Comparison of ENCODE assay signal across 12 cellular contexts in genomic region chr17:77163521-77164280, GRCh38. TPM values are rescaled to one million over a fixed set of nuclear protein-coding genes. Genes with fewer than 3 reads are reported as not detected.
DNase-seq lines count a peak whose midpoint lies in the region; ATAC-seq and TF ChIP-seq lines count a peak whose summit lies in the region.
"Had no signal": no experiment of that assay in that cellular context is flagged by ENCODE, and none has a peak within 500 bp of the region (broad histone marks: within the 10 kb centered on the region; RNA-seq: fewer than 3 reads in every experiment).

No MANE protein-coding gene starts in this region.

- H2BK5ac ChIP-seq in mesenchymal stem cell (ENCODE audit: low read depth, low read length, poor library complexity, severe bottlenecking) = no peak overlapping the region

- H3K4me1 ChIP-seq in adrenal gland (replicated peaks in 1 of 2) (peaks cover 68 to 76% of the 10 kb centered on the region in 2 donors), mesenchymal stem cell (ENCODE audit: control insufficient read depth, insufficient read depth, low read depth, low read length) (peaks cover 19% of the 10 kb centered on the region)

- no peak overlapping the region for H2BK120ac ChIP-seq in mesenchymal stem cell (ENCODE audit: low read depth, low read length)

- WGBS in adrenal gland, 4 donors = 44 to 51% (median 46%) methylated on average over 16 to 17 of the region's 17 CpGs
- 88% methylated on average over 17 of the region's 17 CpGs for WGBS in mesenchymal stem cell

- H3K27ac Mint-ChIP-seq in activated CD4-positive, alpha-beta T cell treated with anti-CD3 and anti-CD28 coated beads, Interleukin-2, amount 10 ng/mL, durations not matched to agents 7 days and 5 days = peak overlapping the region; percentile 14

- H2BK12ac ChIP-seq in mesenchymal stem cell (ENCODE audit: low read length in 2 of 2) = peak overlapping the region in 1 of 2 experiments; percentile 23

- peak overlapping the region in 1 of 2 experiments; percentile 18 for H3K18ac ChIP-seq in mesenchymal stem cell (ENCODE audit: low read depth in 1 of 2, low read length in 2 of 2)

- H3K14ac ChIP-seq in mesenchymal stem cell (ENCODE audit: low read length in 2 of 2) = peak overlapping the region in 1 of 2 experiments; percentile 57

- intact Hi-C loops in adrenal gland (cut with DNase I) = no loop called here

- no peak for ATAC-seq in HG02642 (IDR thresholded peaks at IDR 0.05; ENCODE audit: poor library complexity, unreplicated experiment)
- ATAC-seq: stimulated activated effector memory CD8-positive, alpha-beta T cell treated with anti-CD3 and anti-CD28 coated beads, Interleukin-12 subunit alpha, Interleukin-12 subunit beta, amount 100 ng/mL, for 72 hours had no signal

- no peak for TF ChIP-seq POLR2A in adrenal gland (IDR thresholded peaks at IDR 0.05)

- CTCF ChIA-PET in activated CD4-positive, alpha-beta T cell treated with anti-CD3 and anti-CD28 coated beads, Interleukin-2, amount 10 ng/mL, durations not matched to agents 7 days and 5 days (lab: Charles Lee) = interaction anchor here (1.2 kb wide), 1 partner anchor 10 kb away, joined by 3 read pairs; no protein-coding TSS in a partner anchor

- peaks cover 0 to 15% (median 0%) of the 10 kb centered on the region in 3 donors for H3K9me3 ChIP-seq in adrenal gland (replicated peaks in 1 of 3)
- peaks cover 13% of the 10 kb centered on the region for H3K9me3 ChIP-seq in mesenchymal stem cell (ENCODE audit: control insufficient read depth, low read length)

- H3K9me3 Mint-ChIP-seq in activated CD4-positive, alpha-beta T cell treated with anti-CD3 and anti-CD28 coated beads, Interleukin-2, amount 10 ng/mL, durations not matched to agents 7 days and 5 days = peaks cover 14% of the 10 kb centered on the region

- H3K9ac ChIP-seq in mesenchymal stem cell (ENCODE audit: low read length) = peak overlapping the region; percentile 48

- H2AFZ ChIP-seq in mesenchymal stem cell (ENCODE audit: low read depth, low read length) = no peak overlapping the region

- POLR2A ChIA-PET in activated CD4-positive, alpha-beta T cell treated with anti-CD3 and anti-CD28 coated beads, Interleukin-2, amount 10 ng/mL, durations not matched to agents 7 days and 5 days (lab: Charles Lee) = no interaction called here

- no peak overlapping the region for H3K4ac ChIP-seq in mesenchymal stem cell (ENCODE audit: low read depth in 1 of 2, low read length in 2 of 2)

- H4K91ac ChIP-seq in mesenchymal stem cell (ENCODE audit: low read length) = no peak overlapping the region

- peaks cover 58% of the 10 kb centered on the region for H3K36me3 Mint-ChIP-seq in activated CD4-positive, alpha-beta T cell treated with anti-CD3 and anti-CD28 coated beads, Interleukin-2, amount 10 ng/mL, durations not matched to agents 7 days and 5 days (ENCODE audit: low read depth)

- peaks cover 39% of the 10 kb centered on the region for H3K4me1 Mint-ChIP-seq in activated CD4-positive, alpha-beta T cell treated with anti-CD3 and anti-CD28 coated beads, Interleukin-2, amount 10 ng/mL, durations not matched to agents 7 days and 5 days

- H3K27ac ChIP-seq in adrenal gland = peak overlapping the region; percentile 63 to 91 (median 87)
- H3K27ac ChIP-seq in mesenchymal stem cell (ENCODE audit: low read length, poor library complexity, severe bottlenecking) = no peak overlapping the region

- no peak overlapping the region for H3K4me3 Mint-ChIP-seq in activated CD4-positive, alpha-beta T cell treated with anti-CD3 and anti-CD28 coated beads, Interleukin-2, amount 10 ng/mL, durations not matched to agents 7 days and 5 days
- H3K4me3 Mint-ChIP-seq: stimulated activated effector memory CD8-positive, alpha-beta T cell treated with anti-CD3 and anti-CD28 coated beads, Interleukin-12 subunit alpha, Interleukin-12 subunit beta, amount 100 ng/mL, for 72 hours had no signal

- H3K4me3 ChIP-seq in adrenal gland (peak overlapping the region in 1 of 4 donors; percentile 30), mesenchymal stem cell (ENCODE audit: insufficient read depth in 1 of 2, low read depth in 1 of 2, low read length in 2 of 2) (no peak overlapping the region)

- TF ChIP-seq CTCF in adrenal gland (IDR thresholded peaks at IDR 0.05) = no peak

- no peaks in the 10 kb centered on the region for H3K36me3 ChIP-seq in adrenal gland (replicated peaks in 1 of 2)
- peaks cover 15 to 19% of the 10 kb centered on the region in 2 experiments for H3K36me3 ChIP-seq in mesenchymal stem cell (ENCODE audit: control insufficient read depth in 1 of 2, insufficient read depth in 2 of 2, low read depth in 1 of 2, low read length in 2 of 2)

- H3K79me1 ChIP-seq in mesenchymal stem cell (replicated peaks; ENCODE audit: low read length, poor library complexity, severe bottlenecking) = no peaks in the 10 kb centered on the region

- H3K4me2 ChIP-seq in mesenchymal stem cell (ENCODE audit: low read length, poor library complexity, severe bottlenecking) = no peak overlapping the region

- H2AK5ac ChIP-seq in mesenchymal stem cell (ENCODE audit: low read length, severe bottlenecking) = peak overlapping the region; percentile 6

- DNase-seq in activated CD4-positive, alpha-beta T cell treated with anti-CD3 and anti-CD28 coated beads, Interleukin-2, amount 10 ng/mL, durations not matched to agents 7 days and 5 days = no peak
- DNase-seq in activated CD4-positive, alpha-beta T cell treated with anti-CD3 and anti-CD28 coated beads for 4 hours = no peak
- DNase-seq in adrenal gland (peak in 2 of 7 donors; percentile 59 to 72), mesenchymal stem cell (no peak), superior temporal gyrus (ENCODE audit: extremely low spot score) (peak; percentile 17), NCI-H774 (lab: John Stamatoyannopoulos, UW) (no peak), DMS 273 (lab: John Stamatoyannopoulos, UW; ENCODE audit: unreplicated experiment) (no peak)
- DNase-seq: ACHN, GOT3, NCI-H524 treated with DMSO at 0.1 percent for 48 hours had no signal

- H3K27me3 ChIP-seq in adrenal gland = no peaks in the 10 kb centered on the region
- H3K27me3 ChIP-seq in mesenchymal stem cell (ENCODE audit: control insufficient read depth in 1 of 2, insufficient read depth in 1 of 2, low read length in 2 of 2) = no peaks in the 10 kb centered on the region

- no peaks in the 10 kb centered on the region for H3K27me3 Mint-ChIP-seq in activated CD4-positive, alpha-beta T cell treated with anti-CD3 and anti-CD28 coated beads, Interleukin-2, amount 10 ng/mL, durations not matched to agents 7 days and 5 days

- no peak overlapping the region for H2BK15ac ChIP-seq in mesenchymal stem cell (ENCODE audit: low read depth, poor library complexity, severe bottlenecking)

- peak overlapping the region in 1 of 2 experiments; percentile 81 for H3K23ac ChIP-seq in mesenchymal stem cell (ENCODE audit: low read length in 2 of 2)

- H4K8ac ChIP-seq in mesenchymal stem cell (ENCODE audit: low read length) = peak overlapping the region; percentile 27

RNA-seq across cellular contexts. Expression of gene SEC14L1, which starts 22.9 kb away (rescaled TPM):
- 10 to 100 TPM; 56.6 to 57.4 TPM for total RNA-seq in activated CD4-positive, alpha-beta T cell treated with anti-CD3 and anti-CD28 coated beads, Interleukin-2, amount 10 ng/mL, durations not matched to agents 7 days and 5 days
- total RNA-seq in adrenal gland = 100 to 1,000 TPM; 130 to 255 (median 199) TPM
- polyA plus RNA-seq in adrenal gland = 100 to 1,000 TPM in 2 of 3 donors, 10 to 100 TPM in 1; 61.8 to 125 (median 119) TPM
- 101 TPM for polyA plus RNA-seq in mesenchymal stem cell (2013, experiment 1 of 2)
- polyA plus RNA-seq in mesenchymal stem cell (2013, experiment 2 of 2) = 107 TPM
